15 cellular contexts compared by ENCODE assay signal in genomic region chr4:3301450-3302163, GRCh38. TPM values are rescaled to one million over a fixed set of nuclear protein-coding genes. Genes with fewer than 3 reads are reported as not detected.
A peak's percentile ranks its signal among the peaks of the same experiment; 100 is the strongest.
DNase-seq lines count a peak whose midpoint lies in the region; ATAC-seq, FAIRE-seq and TF ChIP-seq lines count a peak whose summit lies in the region.
"Had no signal": no experiment of that assay in that cellular context is flagged by ENCODE, and none has a peak within 500 bp of the region (broad histone marks: within the 10 kb centered on the region; RNA-seq: fewer than 3 reads in every experiment).

No MANE protein-coding gene starts in this region.

- H3K9ac ChIP-seq in kidney (ENCODE audit: low read length in 2 of 2) = no peak overlapping the region

- H3K27me3 ChIP-seq in stomach = no peaks in the 10 kb centered on the region
- H3K27me3 ChIP-seq: upper lobe of right lung had no signal

- H3K4me1 ChIP-seq in kidney (ENCODE audit: control insufficient read depth in 1 of 2, insufficient read depth in 1 of 2, low read depth in 1 of 2, low read length in 2 of 2) = peaks cover 12 to 17% of the 10 kb centered on the region in 2 donors
- H3K4me1 ChIP-seq in stomach = peaks cover 48 to 71% (median 59%) of the 10 kb centered on the region in 4 donors

- H3K4me3 ChIP-seq in kidney (ENCODE audit: low read length in 2 of 2) = no peak overlapping the region
- no peak overlapping the region for H3K4me3 ChIP-seq in stomach
- H3K4me3 ChIP-seq: upper lobe of right lung had no signal

- H3K27ac ChIP-seq in kidney (ENCODE audit: low read depth in 2 of 2, low read length in 2 of 2) (no peak overlapping the region), stomach (peak overlapping the region in 4 of 5 donors; percentile 7 to 34 (median 28))
- H3K27ac ChIP-seq: epithelial cell of prostate, upper lobe of right lung, VCaP had no signal

- no peak for FAIRE-seq in kidney (lab: Jason Lieb, UNC)
- FAIRE-seq: islet of Langerhans had no signal

- H3K9me3 Mint-ChIP-seq in activated CD4-positive, alpha-beta memory T cell treated with anti-CD3 and anti-CD28 coated beads, Interleukin-2, amount 10 ng/mL, durations not matched to agents 7 days and 5 days = no peaks in the 10 kb centered on the region

- ATAC-seq in Right ventricle myocardium inferior = no peak
- no peak for ATAC-seq in HG03045 (IDR thresholded peaks at IDR 0.05; ENCODE audit: unreplicated experiment)
- ATAC-seq: SK-N-SH treated with all-trans-retinoic acid at 6 μM for 48 hours had no signal

- no peaks in the 10 kb centered on the region for H3K36me3 Mint-ChIP-seq in activated CD4-positive, alpha-beta memory T cell treated with anti-CD3 and anti-CD28 coated beads, Interleukin-2, amount 10 ng/mL, durations not matched to agents 7 days and 5 days (ENCODE audit: low read depth)

- in situ Hi-C loops in GM13976 (cut with MboI; ENCODE audit: low sequenced_read_pairs, unreplicated experiment) = no loop called here

- H3K4me3 Mint-ChIP-seq in activated CD4-positive, alpha-beta memory T cell treated with anti-CD3 and anti-CD28 coated beads, Interleukin-2, amount 10 ng/mL, durations not matched to agents 7 days and 5 days = peak overlapping the region; percentile 8

- intact Hi-C loops in cardiac septum (cut with DNase I) (no loop called here), Right ventricle myocardium inferior (cut with DNase I) (no loop called here), kidney (cut with DNase I) (no loop called here), stomach (cut with DNase I; ENCODE audit: low total_unique reads) (no loop called here)

- DNase-seq in cardiac septum (ENCODE audit: low spot score) (peak; percentile 44), Right ventricle myocardium inferior (ENCODE audit: missing footprints) (no peak), kidney (peak; percentile 59), stomach (no peak), NCI-H1930 (lab: John Stamatoyannopoulos, UW) (no peak), GM13976 (ENCODE audit: low spot score) (no peak)
- no peak for DNase-seq in activated CD4-positive, alpha-beta memory T cell treated with anti-CD3 and anti-CD28 coated beads, Interleukin-2, amount 10 ng/mL, durations not matched to agents 7 days and 5 days
- DNase-seq: caudate nucleus, DMS79 had no signal

- H3K27me3 Mint-ChIP-seq in activated CD4-positive, alpha-beta memory T cell treated with anti-CD3 and anti-CD28 coated beads, Interleukin-2, amount 10 ng/mL, durations not matched to agents 7 days and 5 days = peaks cover 27% of the 10 kb centered on the region

- no peaks in the 10 kb centered on the region for H3K9me3 ChIP-seq in kidney (ENCODE audit: control insufficient read depth in 1 of 2, low read length in 2 of 2)
- peaks cover 0 to 4% (median 0%) of the 10 kb centered on the region in 4 donors for H3K9me3 ChIP-seq in stomach
- H3K9me3 ChIP-seq: upper lobe of right lung had no signal

- no peak for TF ChIP-seq POLR2A in stomach (IDR thresholded peaks at IDR 0.05)

- CTCF ChIA-PET in activated CD4-positive, alpha-beta memory T cell treated with anti-CD3 and anti-CD28 coated beads, Interleukin-2, amount 10 ng/mL, durations not matched to agents 7 days and 5 days (lab: Charles Lee) = no interaction called here

- POLR2A ChIA-PET in activated CD4-positive, alpha-beta memory T cell treated with anti-CD3 and anti-CD28 coated beads, Interleukin-2, amount 10 ng/mL, durations not matched to agents 7 days and 5 days (lab: Charles Lee) = no interaction called here

- no peak for TF ChIP-seq EP300 in stomach (IDR thresholded peaks at IDR 0.05)

- H3K36me3 ChIP-seq in kidney (ENCODE audit: control insufficient read depth in 1 of 2, insufficient read depth in 2 of 2, low read length in 2 of 2) (no peaks in the 10 kb centered on the region), stomach (no peaks in the 10 kb centered on the region)
- H3K36me3 ChIP-seq: upper lobe of right lung had no signal

- H3K4me1 Mint-ChIP-seq in activated CD4-positive, alpha-beta memory T cell treated with anti-CD3 and anti-CD28 coated beads, Interleukin-2, amount 10 ng/mL, durations not matched to agents 7 days and 5 days = peaks cover 51% of the 10 kb centered on the region

- 67 to 89% (median 74%) methylated on average over 15 of the region's 15 CpGs for WGBS in stomach, 5 donors

- TF ChIP-seq CTCF in kidney (IDR thresholded peaks at IDR 0.05; ENCODE audit: borderline replicate concordance, extremely low read depth, insufficient read depth) (no peak), stomach (IDR thresholded peaks at IDR 0.05) (no peak), GM13976 (IDR thresholded peaks at IDR 0.05; ENCODE audit: borderline replicate concordance, control extremely low read depth, extremely low read depth, insufficient read depth, missing control alignments) (no peak)

- H3K27ac Mint-ChIP-seq in activated CD4-positive, alpha-beta memory T cell treated with anti-CD3 and anti-CD28 coated beads, Interleukin-2, amount 10 ng/mL, durations not matched to agents 7 days and 5 days = peak overlapping the region; percentile 53

RNA-seq across cellular contexts. Expression of gene RGS12, which starts 8.8 kb away (rescaled TPM):
- 19.1 TPM for total RNA-seq in cardiac septum
- total RNA-seq in Right ventricle myocardium inferior = 21.0 TPM
- 1 to 10 TPM; 7.4 to 7.5 TPM for total RNA-seq in activated CD4-positive, alpha-beta memory T cell treated with anti-CD3 and anti-CD28 coated beads, Interleukin-2, amount 10 ng/mL, durations not matched to agents 7 days and 5 days
- total RNA-seq in kidney = 35.5 TPM
- polyA plus RNA-seq in kidney (ENCODE audit: insufficient read depth, low read depth, low replicate concordance) = 18.0 TPM
- 10 to 100 TPM in 2 of 5 donors, 1 to 10 TPM in 3; 3.5 to 51.8 (median 9.0) TPM for total RNA-seq in stomach
- 10 to 100 TPM; 18.9 to 35.2 (median 20.5) TPM for polyA plus RNA-seq in stomach

RNA-seq across cellular contexts. Expression of gene MSANTD1, which starts 52.6 kb away (rescaled TPM):
- total RNA-seq in cardiac septum (1.1 TPM), Right ventricle myocardium inferior (0.51 TPM), kidney (0.91 TPM), stomach (1 to 10 TPM in 4 of 5 donors, not detected in 1; 1.7 to 5.8 (median 4.1) TPM)
- total RNA-seq in activated CD4-positive, alpha-beta memory T cell treated with anti-CD3 and anti-CD28 coated beads, Interleukin-2, amount 10 ng/mL, durations not matched to agents 7 days and 5 days = under 1 TPM; 0.60 to 0.65 TPM
- polyA plus RNA-seq in kidney (ENCODE audit: insufficient read depth, low read depth, low replicate concordance) (not detected), stomach (1 to 10 TPM in 1 of 3 donors, under 1 TPM in 1, not detected in 1; 0.31 to 1.1 TPM)

Comparison
In these comparisons a context has a peak if more than half of its experiments do, and no peak if none do; other contexts are left out.
1. DNase-seq: peak in cardiac septum (single experiment) and kidney (single experiment); none in Right ventricle myocardium inferior (single experiment), activated CD4-positive, alpha-beta memory T cell treated with anti-CD3 and anti-CD28 coated beads, Interleukin-2, amount 10 ng/mL, durations not matched to agents 7 days and 5 days (single experiment), stomach (single experiment), NCI-H1930 (0 of 2) and GM13976 (single experiment).
2. H3K27ac ChIP-seq: peak in stomach (4 of 5); none in kidney (0 of 2).